16 cellular contexts compared by ENCODE assay signal in the genomic region with DNA sequence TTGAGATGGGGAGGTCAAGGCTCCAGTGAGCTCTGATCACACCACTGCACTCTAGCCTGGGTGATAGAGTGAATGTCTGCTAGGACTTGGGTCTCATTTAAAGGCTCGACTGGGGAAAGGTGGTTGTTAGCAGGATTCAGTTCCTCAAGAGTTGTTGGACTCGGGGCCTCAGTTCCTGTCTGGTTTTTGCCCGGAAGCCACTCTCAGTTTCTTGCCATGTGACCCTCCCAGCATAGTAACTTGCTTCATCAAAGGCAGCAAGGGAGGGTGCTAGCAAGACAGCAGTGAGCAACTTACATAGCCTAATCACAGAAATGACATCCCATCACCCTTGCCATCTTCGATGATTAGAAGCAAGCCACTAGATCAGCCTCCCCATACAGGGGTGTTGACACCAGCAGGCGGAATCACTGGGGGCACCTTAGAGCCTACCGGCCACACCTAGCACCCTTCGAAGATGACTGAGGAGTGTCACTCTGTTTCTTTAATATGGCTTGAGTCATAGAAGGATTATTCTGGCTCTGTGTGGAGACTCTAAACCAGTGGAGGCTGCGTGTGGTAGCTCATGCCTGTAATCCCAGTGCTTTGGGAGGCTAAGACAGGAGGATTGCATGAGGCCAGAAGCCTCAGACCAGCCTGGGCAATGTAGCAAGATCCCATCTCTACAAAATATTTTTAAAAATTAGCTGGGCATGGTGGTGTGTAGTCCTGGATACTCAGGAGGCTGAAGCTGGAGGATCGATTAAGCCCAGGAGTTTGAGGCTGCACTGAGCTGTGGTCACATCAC. TPM values are rescaled to one million over a fixed set of nuclear protein-coding genes. Genes with fewer than 3 reads are reported as not detected.
"Had no signal": no experiment of that assay in that cellular context is flagged by ENCODE, and none has a peak within 500 bp of the region (broad histone marks: within the 10 kb centered on the region; RNA-seq: fewer than 3 reads in every experiment).

No MANE protein-coding gene starts in this region.

- H3K27me3 ChIP-seq: brain microvascular endothelial cell, neural progenitor cell, ovary had no signal

- H3K9me3 Mint-ChIP-seq: activated naive CD4-positive, alpha-beta T cell treated with anti-CD3 and anti-CD28 coated beads, Interleukin-2, amount 50 U/mL, for 72 hours; activated T-helper 17 cell treated with anti-CD3 and anti-CD28 coated beads, Interleukin-2, amount 50 U/mL, for 72 hours; effector memory CD8-positive, alpha-beta T cell; neural progenitor cell; stimulated activated naive CD8-positive, alpha-beta T cell treated with anti-CD3 and anti-CD28 coated beads, Interleukin-15, Interleukin-2, amounts not matched to agents 100 ng/mL and 50 ng/mL, for 24 hours had no signal

- DNase-seq: activated CD4-positive, alpha-beta T cell treated with anti-CD3 and anti-CD28 coated beads, Interleukin-2, amount 50 U/mL, for 1 hour; activated T-cell treated with anti-CD3 and anti-CD28 coated beads for 4 hours; brain microvascular endothelial cell; effector memory CD8-positive, alpha-beta T cell; hippocampal formation; kidney glomerular epithelial cell; ovary; stimulated activated CD4-positive, alpha-beta T cell treated with anti-CD3 and anti-CD28 coated beads, Interleukin-4, amount 100 ng/mL, for 1 hour; stimulated activated CD8-positive, alpha-beta memory T cell treated with anti-CD3 and anti-CD28 coated beads, Interleukin-4, amount 100 ng/mL, for 48 hours had no signal

- H3K27me3 Mint-ChIP-seq: activated T-helper 17 cell treated with anti-CD3 and anti-CD28 coated beads, Interleukin-2, amount 50 U/mL, for 72 hours had no signal

- H3K36me3 Mint-ChIP-seq: activated naive CD4-positive, alpha-beta T cell treated with anti-CD3 and anti-CD28 coated beads, Interleukin-2, amount 50 U/mL, for 72 hours; neural progenitor cell had no signal

- H3K27ac Mint-ChIP-seq: activated naive CD4-positive, alpha-beta T cell treated with anti-CD3 and anti-CD28 coated beads, Interleukin-2, amount 50 U/mL, for 72 hours; activated T-helper 17 cell treated with anti-CD3 and anti-CD28 coated beads, Interleukin-2, amount 50 U/mL, for 72 hours; effector memory CD8-positive, alpha-beta T cell; neural progenitor cell; stimulated activated naive CD8-positive, alpha-beta T cell treated with anti-CD3 and anti-CD28 coated beads, Interleukin-15, Interleukin-2, amounts not matched to agents 100 ng/mL and 50 ng/mL, for 24 hours had no signal

- H3K4me3 ChIP-seq: neural progenitor cell, ovary had no signal

- H3K36me3 ChIP-seq: brain microvascular endothelial cell, neural progenitor cell, ovary had no signal

- H3K4me1 Mint-ChIP-seq: activated T-helper 17 cell treated with anti-CD3 and anti-CD28 coated beads, Interleukin-2, amount 50 U/mL, for 72 hours; neural progenitor cell had no signal

- H3K27ac ChIP-seq: brain microvascular endothelial cell, epithelial cell of prostate, neural progenitor cell, ovary had no signal

- H3K4me1 ChIP-seq: neural progenitor cell had no signal

- H3K9me3 ChIP-seq: ovary had no signal

- H3K4me3 Mint-ChIP-seq: activated T-helper 17 cell treated with anti-CD3 and anti-CD28 coated beads, Interleukin-2, amount 50 U/mL, for 72 hours; effector memory CD8-positive, alpha-beta T cell; neural progenitor cell; stimulated activated naive CD8-positive, alpha-beta T cell treated with anti-CD3 and anti-CD28 coated beads, Interleukin-15, Interleukin-2, amounts not matched to agents 100 ng/mL and 50 ng/mL, for 24 hours had no signal

- ATAC-seq: activated naive CD4-positive, alpha-beta T cell treated with anti-CD3 and anti-CD28 coated beads, Interleukin-2, amount 50 U/mL, for 72 hours; activated T-helper 17 cell treated with anti-CD3 and anti-CD28 coated beads, Interleukin-2, amount 50 U/mL, for 72 hours; effector memory CD8-positive, alpha-beta T cell had no signal

RNA-seq across cellular contexts. Expression of gene SCNN1B, which starts 13.2 kb away (rescaled TPM):
- total RNA-seq: activated CD8-positive, alpha-beta memory T cell treated with anti-CD3 and anti-CD28 coated beads for 36 hours; activated naive CD4-positive, alpha-beta T cell treated with anti-CD3 and anti-CD28 coated beads, Interleukin-2, amount 50 U/mL, for 72 hours; activated T-helper 17 cell treated with anti-CD3 and anti-CD28 coated beads, Interleukin-2, amount 50 U/mL, for 72 hours; temporal lobe had no signal
